Comparison of ENCODE assay signal across 1 cellular context in genomic region chr2:3659447-3660432, GRCh38.
TF ChIP-seq lines count a peak whose summit lies in the region.

No MANE protein-coding gene starts in this region.

TF ChIP-seq in GM23338, 12 proteins besides CTCF, POLR2A, EP300 and RAD21 (continued from another document):
- TF ChIP-seq ETS1 (IDR thresholded peaks at IDR 0.05) (no peak), EZH2phosphoT487 (IDR thresholded peaks at IDR 0.05; ENCODE audit: unreplicated experiment) (no peak), JUNB (IDR thresholded peaks at IDR 0.05; ENCODE audit: unreplicated experiment) (no peak)
